Comparison of ENCODE assay signal across 8 cellular contexts in the genomic region with DNA sequence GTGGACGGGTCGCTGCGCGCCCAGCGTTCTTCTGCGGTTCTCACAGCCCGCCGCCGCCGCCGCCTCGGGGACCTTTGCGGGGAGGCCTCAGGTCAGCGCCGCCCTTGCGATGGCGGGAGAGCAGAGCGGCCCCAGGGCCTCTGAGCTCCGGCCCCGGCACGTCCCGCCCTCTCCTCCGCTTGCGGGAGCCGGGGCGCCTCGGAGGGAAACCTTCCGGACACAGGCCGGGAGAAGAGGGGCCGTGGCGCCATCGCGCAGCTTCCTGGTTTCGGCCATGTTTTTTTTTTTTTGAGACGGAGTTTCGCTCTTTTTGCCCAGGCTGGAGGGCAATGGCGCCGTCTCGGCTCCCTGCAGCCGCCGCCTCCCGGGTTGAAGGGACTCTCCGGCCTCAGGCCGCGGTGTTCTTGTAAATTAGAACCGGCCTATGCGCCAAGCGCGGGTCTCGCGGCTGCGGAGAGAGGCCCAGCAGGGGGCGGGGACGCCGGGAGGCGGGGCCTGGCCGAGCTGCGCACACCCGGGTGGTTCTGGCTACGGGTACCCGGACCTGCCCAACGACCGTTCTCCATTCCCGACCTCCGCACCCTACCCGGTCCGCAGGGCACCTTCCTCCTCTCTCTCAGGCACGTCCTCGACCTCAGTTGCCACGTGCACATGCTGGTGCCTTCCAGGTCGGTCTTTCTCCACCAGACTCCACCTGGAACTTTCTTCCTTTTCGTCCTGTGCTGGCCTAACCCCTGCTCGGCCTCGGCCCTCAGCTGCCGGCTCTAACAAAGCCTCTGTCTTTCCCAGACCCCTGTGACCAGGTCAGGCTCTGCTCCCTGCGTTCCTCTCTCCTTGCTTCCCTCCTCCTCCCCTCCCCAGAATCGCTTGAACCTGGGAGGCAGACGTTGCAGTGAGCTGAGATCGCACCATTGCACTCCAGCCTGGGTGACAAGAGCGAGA. TPM values are rescaled to one million over a fixed set of nuclear protein-coding genes. Genes with fewer than 3 reads are reported as not detected.
DNase-seq lines count a peak whose midpoint lies in the region; ATAC-seq and TF ChIP-seq lines count a peak whose summit lies in the region.

No MANE protein-coding gene starts in this region.

- peak overlapping the region; percentile 98 for H3K27ac Mint-ChIP-seq in Caco-2 (ENCODE audit: unreplicated experiment)
- peak overlapping the region; percentile 96 to 97 for H3K27ac Mint-ChIP-seq in natural killer cell treated with Interleukin-12 subunit alpha and Interleukin-12 subunit beta and Interleukin-15 and Interleukin-18, amount 100 ng/mL, for 72 hours

- H3K9me3 ChIP-seq in Caco-2 (peaks cover 20% of the 10 kb centered on the region), Panc1 (ENCODE audit: control insufficient read depth, insufficient read depth, low read depth, low read length) (peaks cover 10% of the 10 kb centered on the region; the same call in 1 of the 2 replicates)

- peaks cover 14% of the 10 kb centered on the region for H3K4me1 ChIP-seq in Caco-2
- H3K4me1 ChIP-seq in Panc1 (ENCODE audit: control insufficient read depth, insufficient read depth, low read length), result peaks cover 4% of the 10 kb centered on the region

- CTCF ChIA-PET in Caco-2 (lab: Charles Lee) (interaction anchor here (0.8 to 1.6 kb wide), 4 partner anchors 29 to 353 kb away, joined by 3 to 5 read pairs (median 3); partner anchors contain the start of gene ZFP62), Panc1 (lab: Charles Lee) (no interaction called here)

- no peaks in the 10 kb centered on the region for H3K27me3 Mint-ChIP-seq in Caco-2 (ENCODE audit: insufficient read depth, unreplicated experiment)
- no peaks in the 10 kb centered on the region for H3K27me3 Mint-ChIP-seq in natural killer cell treated with Interleukin-12 subunit alpha and Interleukin-12 subunit beta and Interleukin-15 and Interleukin-18, amount 100 ng/mL, for 72 hours

- peaks cover 17% of the 10 kb centered on the region for H3K9me3 Mint-ChIP-seq in Caco-2 (ENCODE audit: unreplicated experiment)
- no peaks in the 10 kb centered on the region for H3K9me3 Mint-ChIP-seq in natural killer cell treated with Interleukin-12 subunit alpha and Interleukin-12 subunit beta and Interleukin-15 and Interleukin-18, amount 100 ng/mL, for 72 hours

- in situ Hi-C loops in Panc1 (cut with HindIII; ENCODE audit: low pct_unique_long_range_greater_than_20kb, low sequenced_read_pairs), result no loop called here

- H3K4me3 ChIP-seq in Caco-2 (ENCODE audit: low read depth, low read length) (peak overlapping the region; percentile 76), Panc1 (ENCODE audit: low read depth in 2 of 2, low read length in 2 of 2) (peak overlapping the region; percentile 75 to 94), fibroblast of mammary gland (ENCODE audit: control insufficient read depth, low read depth, low read length) (peak overlapping the region; percentile 85)

- peaks cover 17% of the 10 kb centered on the region for H3K4me1 Mint-ChIP-seq in Caco-2 (ENCODE audit: low read depth, unreplicated experiment)
- peaks cover 27 to 32% of the 10 kb centered on the region in 2 donors for H3K4me1 Mint-ChIP-seq in natural killer cell treated with Interleukin-12 subunit alpha and Interleukin-12 subunit beta and Interleukin-15 and Interleukin-18, amount 100 ng/mL, for 72 hours (ENCODE audit: low read depth in 2 of 2)

- H3K4me3 Mint-ChIP-seq in Caco-2 (ENCODE audit: unreplicated experiment), result peak overlapping the region; percentile 97
- peak overlapping the region; percentile 99 for H3K4me3 Mint-ChIP-seq in natural killer cell treated with Interleukin-12 subunit alpha and Interleukin-12 subunit beta and Interleukin-15 and Interleukin-18, amount 100 ng/mL, for 72 hours

- POLR2A ChIA-PET in Caco-2 (lab: Charles Lee) (interaction anchor here (0.6 to 2.3 kb wide), 10 partner anchors 14 to 223 kb away, joined by 3 to 13 read pairs (median 4); partner anchors contain the start of gene ZFP62), Panc1 (lab: Charles Lee) (no interaction called here)

- peak; percentile 83 to 89 for DNase-seq in Caco-2
- DNase-seq in Panc1 (ENCODE audit: low read depth, low spot score), result peak; percentile 28
- DNase-seq in activated T-helper 9 cell treated with anti-CD3 and anti-CD28 coated beads, Interleukin-2, amount 50 U/mL, for 16 hours (ENCODE audit: low read depth), result peak; percentile 71
- DNase-seq in fibroblast of mammary gland (ENCODE audit: low read depth), result peak; percentile 65
- peak; percentile 89 for DNase-seq in natural killer cell treated with Interleukin-12 subunit alpha and Interleukin-12 subunit beta and Interleukin-15 and Interleukin-18, amount 100 ng/mL, for 72 hours (ENCODE audit: low spot score)
- DNase-seq in stimulated activated naive CD8-positive, alpha-beta T cell treated with anti-CD3 and anti-CD28 coated beads, Interleukin-15, Interleukin-2, amounts not matched to agents 100 U/mL and 50 U/mL, for 24 hours, result peak; percentile 86

- H3K36me3 Mint-ChIP-seq in Caco-2 (ENCODE audit: insufficient read depth, unreplicated experiment), result peaks cover 29% of the 10 kb centered on the region
- H3K36me3 Mint-ChIP-seq in natural killer cell treated with Interleukin-12 subunit alpha and Interleukin-12 subunit beta and Interleukin-15 and Interleukin-18, amount 100 ng/mL, for 72 hours, result peaks cover 10% of the 10 kb centered on the region

- ATAC-seq in GM19397 (IDR thresholded peaks at IDR 0.05; ENCODE audit: unreplicated experiment) (peak; percentile 78), HG03521 (IDR thresholded peaks at IDR 0.05; ENCODE audit: unreplicated experiment) (peak; percentile 74), Panc1 (peak; percentile 98)
- peak; percentile 94 for ATAC-seq in natural killer cell treated with Interleukin-12 subunit alpha and Interleukin-12 subunit beta and Interleukin-15 and Interleukin-18, amount 100 ng/mL, for 72 hours
- peak; percentile 81 for ATAC-seq in stimulated activated naive CD8-positive, alpha-beta T cell treated with anti-CD3 and anti-CD28 coated beads, Interleukin-15, Interleukin-2, amounts not matched to agents 100 U/mL and 50 U/mL, for 24 hours

- TF ChIP-seq CTCF in Caco-2 (IDR thresholded peaks at IDR 0.05; ENCODE audit: insufficient read depth in 1 of 2, low read depth in 1 of 2, low read length in 1 of 2, severe bottlenecking in 1 of 2, unreplicated experiment in 1 of 2) (peak in 1 of 2 experiments; percentile 8), Panc1 (IDR thresholded peaks at IDR 0.05) (no peak), fibroblast of mammary gland (conservative IDR thresholded peaks at IDR 0.05; ENCODE audit: control insufficient read depth, insufficient read depth, low read depth, low read length) (no peak)

- H3K27me3 ChIP-seq in Caco-2 (replicated peaks; ENCODE audit: control insufficient read depth, insufficient read depth, low read length) (no peaks in the 10 kb centered on the region), Panc1 (ENCODE audit: control insufficient read depth, insufficient read depth, low read length) (no peaks in the 10 kb centered on the region)

- intact Hi-C loops in Caco-2 (cut with micrococcal nuclease; ENCODE audit: unreplicated experiment), result loop anchor here (1.0 to 2.0 kb wide), 2 partner anchors 21 to 29 kb away; no protein-coding TSS in a partner anchor
- intact Hi-C loops in Panc1 (cut with micrococcal nuclease; ENCODE audit: unreplicated experiment), result no loop called here

- H3K36me3 ChIP-seq in Caco-2 (ENCODE audit: control insufficient read depth, insufficient read depth, low read length) (peaks cover 1% of the 10 kb centered on the region; the same call in 1 of the 2 replicates), Panc1 (ENCODE audit: control insufficient read depth, insufficient read depth, low read length) (peaks cover 2% of the 10 kb centered on the region; the same call in 1 of the 2 replicates)

- BruUV-seq in Caco-2 (replicated peaks; lab: Mats Ljungman, UMichigan), result no TSS peak
- BruUV-seq in Panc1 (replicated peaks; lab: Mats Ljungman, UMichigan), result TSS peak; percentile 93

- H3K27ac ChIP-seq in Panc1 (ENCODE audit: low read length), result peak overlapping the region; percentile 93

RNA-seq across cellular contexts. Expression of gene MGAT1, which starts 28.8 kb away (rescaled TPM):
- total RNA-seq in Caco-2 (2022), result 80.1 and 82.5 TPM in 2 replicates
- total RNA-seq in Panc1 (2021; ENCODE audit: unreplicated experiment), result 113 TPM
- polyA plus RNA-seq in Panc1 (2012; ENCODE audit: insufficient read length), result 116 TPM
- 100 to 1,000 TPM; 141 to 157 TPM for total RNA-seq in natural killer cell treated with Interleukin-12 subunit alpha and Interleukin-12 subunit beta and Interleukin-15 and Interleukin-18, amount 100 ng/mL, for 72 hours

RNA-seq across cellular contexts. Expression of gene ZFP62, which starts 29.7 kb away (rescaled TPM):
- total RNA-seq in Caco-2 (2022) (34.4 and 35.9 TPM in 2 replicates), Panc1 (2021; ENCODE audit: unreplicated experiment) (17.8 TPM)
- 9.0 TPM for polyA plus RNA-seq in Panc1 (2012; ENCODE audit: insufficient read length)
- total RNA-seq in natural killer cell treated with Interleukin-12 subunit alpha and Interleukin-12 subunit beta and Interleukin-15 and Interleukin-18, amount 100 ng/mL, for 72 hours, result 10 to 100 TPM; 17.5 to 21.7 TPM

Comparison
In these comparisons a context has a peak if more than half of its experiments do, and no peak if none do; other contexts are left out.
1. Peak in every context shown above with its lines: DNase-seq, ATAC-seq, H3K4me3 ChIP-seq and H3K27ac ChIP-seq.
2. DNase-seq: peak in every context shown above with its lines; median percentile 89 in natural killer cell treated with Interleukin-12 subunit alpha and Interleukin-12 subunit beta and Interleukin-15 and Interleukin-18, amount 100 ng/mL, for 72 hours; 86 in Caco-2; 86 in stimulated activated naive CD8-positive, alpha-beta T cell treated with anti-CD3 and anti-CD28 coated beads, Interleukin-15, Interleukin-2, amounts not matched to agents 100 U/mL and 50 U/mL, for 24 hours; 71 in activated T-helper 9 cell treated with anti-CD3 and anti-CD28 coated beads, Interleukin-2, amount 50 U/mL, for 16 hours; 65 in fibroblast of mammary gland; 28 in Panc1.